8 cellular contexts compared by ENCODE assay signal in genomic region chr14:77140937-77141591, GRCh38. TPM values are rescaled to one million over a fixed set of nuclear protein-coding genes. Genes with fewer than 3 reads are reported as not detected.
DNase-seq lines count a peak whose midpoint lies in the region; ATAC-seq, FAIRE-seq and TF ChIP-seq lines count a peak whose summit lies in the region.

No MANE protein-coding gene starts in this region.

- H2AFZ ChIP-seq in MM.1S (ENCODE audit: low read length): no peak overlapping the region

- H3K4me3 Mint-ChIP-seq in activated CD4-positive, alpha-beta T cell treated with anti-CD3 and anti-CD28 coated beads for 36 hours: no peak overlapping the region
- no peak overlapping the region for H3K4me3 Mint-ChIP-seq in activated CD4-positive, alpha-beta T cell treated with anti-CD3 and anti-CD28 coated beads, Interleukin-2, amount 10 ng/mL, durations not matched to agents 7 days and 5 days

- no peak overlapping the region for H3K27ac Mint-ChIP-seq in activated CD4-positive, alpha-beta T cell treated with anti-CD3 and anti-CD28 coated beads for 36 hours
- no peak overlapping the region for H3K27ac Mint-ChIP-seq in activated CD4-positive, alpha-beta T cell treated with anti-CD3 and anti-CD28 coated beads, Interleukin-2, amount 10 ng/mL, durations not matched to agents 7 days and 5 days

- H3K27ac ChIP-seq in ovary (no peak overlapping the region), MM.1S (ENCODE audit: low read length) (no peak overlapping the region)

- TF ChIP-seq CTCF in fibroblast of the aortic adventitia (IDR thresholded peaks at IDR 0.05; ENCODE audit: insufficient read depth, low read length) (peak; percentile 33), ovary (IDR thresholded peaks at IDR 0.05) (peak in 1 of 3 donors; percentile 26), MM.1S (IDR thresholded peaks at IDR 0.05; ENCODE audit: low read length) (no peak)

- H3K9me2 ChIP-seq in MM.1S (replicated peaks; ENCODE audit: insufficient read depth, low read length): no peaks in the 10 kb centered on the region

- H3K27me3 ChIP-seq in ovary: no peaks in the 10 kb centered on the region
- peaks cover 23% of the 10 kb centered on the region for H3K27me3 ChIP-seq in MM.1S (replicated peaks; ENCODE audit: insufficient read depth, low read length)

- no peak for FAIRE-seq in H54 (lab: Jason Lieb, UNC)

- 0 to 1% (median 0%) methylated on average over 38 to 73 of the region's 73 CpGs for WGBS in ovary, 3 donors

- no peaks in the 10 kb centered on the region for H3K9me3 Mint-ChIP-seq in activated CD4-positive, alpha-beta T cell treated with anti-CD3 and anti-CD28 coated beads for 36 hours (ENCODE audit: low read depth)
- no peaks in the 10 kb centered on the region for H3K9me3 Mint-ChIP-seq in activated CD4-positive, alpha-beta T cell treated with anti-CD3 and anti-CD28 coated beads, Interleukin-2, amount 10 ng/mL, durations not matched to agents 7 days and 5 days

- H3K4me2 ChIP-seq in MM.1S (ENCODE audit: low read depth, low read length): no peak overlapping the region

- no peaks in the 10 kb centered on the region for H3K36me3 Mint-ChIP-seq in activated CD4-positive, alpha-beta T cell treated with anti-CD3 and anti-CD28 coated beads for 36 hours (ENCODE audit: low read depth)
- no peaks in the 10 kb centered on the region for H3K36me3 Mint-ChIP-seq in activated CD4-positive, alpha-beta T cell treated with anti-CD3 and anti-CD28 coated beads, Interleukin-2, amount 10 ng/mL, durations not matched to agents 7 days and 5 days (ENCODE audit: low read depth)

- H3K4me1 ChIP-seq in ovary (ENCODE audit: insufficient read depth): peaks cover 4% of the 10 kb centered on the region
- no peaks in the 10 kb centered on the region for H3K4me1 ChIP-seq in MM.1S (ENCODE audit: low read length)

- no peaks in the 10 kb centered on the region for H3F3A ChIP-seq in MM.1S (ENCODE audit: insufficient read depth, low read length)

- H3K4me3 ChIP-seq in fibroblast of the aortic adventitia (ENCODE audit: low read depth, low read length): peak overlapping the region; percentile 41
- H3K4me3 ChIP-seq in ovary: peak overlapping the region; percentile 19
- H3K4me3 ChIP-seq in MM.1S (ENCODE audit: low read length): no peak overlapping the region

- DNase-seq in activated CD4-positive, alpha-beta T cell treated with anti-CD3 and anti-CD28 coated beads for 36 hours: peak; percentile 40
- no peak for DNase-seq in activated CD4-positive, alpha-beta T cell treated with anti-CD3 and anti-CD28 coated beads, Interleukin-2, amount 10 ng/mL, durations not matched to agents 7 days and 5 days
- DNase-seq in SHP77 (lab: John Stamatoyannopoulos, UW) (peak; percentile 30 to 56), fibroblast of the aortic adventitia (ENCODE audit: low read depth) (no peak), ovary (no peak), cerebellar nuclear complex (lab: John Stamatoyannopoulos, UW) (no peak), H54 (ENCODE audit: insufficient read length, low spot score) (no peak), MM.1S (no peak)

- H3K9ac ChIP-seq in MM.1S (ENCODE audit: low read length): no peak overlapping the region

- POLR2A ChIA-PET in activated CD4-positive, alpha-beta T cell treated with anti-CD3 and anti-CD28 coated beads for 36 hours (lab: Charles Lee): no interaction called here
- POLR2A ChIA-PET in activated CD4-positive, alpha-beta T cell treated with anti-CD3 and anti-CD28 coated beads, Interleukin-2, amount 10 ng/mL, durations not matched to agents 7 days and 5 days (lab: Charles Lee): interaction anchor here (0.6 kb wide), 1 partner anchor 998 kb away, joined by 4 read pairs; no protein-coding TSS in a partner anchor

- no peaks in the 10 kb centered on the region for H3K9me3 ChIP-seq in ovary
- H3K9me3 ChIP-seq in MM.1S (replicated peaks; ENCODE audit: insufficient read depth, low read length): no peaks in the 10 kb centered on the region

- H3K4me1 Mint-ChIP-seq in activated CD4-positive, alpha-beta T cell treated with anti-CD3 and anti-CD28 coated beads for 36 hours: peaks cover 15% of the 10 kb centered on the region
- H3K4me1 Mint-ChIP-seq in activated CD4-positive, alpha-beta T cell treated with anti-CD3 and anti-CD28 coated beads, Interleukin-2, amount 10 ng/mL, durations not matched to agents 7 days and 5 days: peaks cover 16% of the 10 kb centered on the region

- TF ChIP-seq POLR2A in ovary (IDR thresholded peaks at IDR 0.05): no peak
- TF ChIP-seq POLR2A in H54 (IDR thresholded peaks at IDR 0.05; ENCODE audit: low read depth, low read length): no peak

- CTCF ChIA-PET in activated CD4-positive, alpha-beta T cell treated with anti-CD3 and anti-CD28 coated beads for 36 hours (lab: Charles Lee): interaction anchor here (0.5 to 2.3 kb wide), 5 partner anchors 8 to 212 kb away, joined by 3 to 12 read pairs (median 3); no protein-coding TSS in a partner anchor
- CTCF ChIA-PET in activated CD4-positive, alpha-beta T cell treated with anti-CD3 and anti-CD28 coated beads, Interleukin-2, amount 10 ng/mL, durations not matched to agents 7 days and 5 days (lab: Charles Lee): interaction anchor here (0.9 to 1.6 kb wide), 2 partner anchors 13 to 312 kb away, joined by 3 to 5 read pairs; no protein-coding TSS in a partner anchor

- ATAC-seq in activated CD4-positive, alpha-beta T cell treated with anti-CD3 and anti-CD28 coated beads for 36 hours: peak; percentile 27

- no peaks in the 10 kb centered on the region for H4K20me1 ChIP-seq in MM.1S (ENCODE audit: insufficient read depth, low read length)

- TF ChIP-seq EP300 in ovary (IDR thresholded peaks at IDR 0.05): no peak

- intact Hi-C loops in activated CD4-positive, alpha-beta T cell treated with anti-CD3 and anti-CD28 coated beads for 36 hours (cut with DNase I, micrococcal nuclease): no loop called here
- intact Hi-C loops in ovary (cut with DNase I): no loop called here

- H3K27me3 Mint-ChIP-seq in activated CD4-positive, alpha-beta T cell treated with anti-CD3 and anti-CD28 coated beads for 36 hours: peaks cover 67% of the 10 kb centered on the region
- peaks cover 73% of the 10 kb centered on the region for H3K27me3 Mint-ChIP-seq in activated CD4-positive, alpha-beta T cell treated with anti-CD3 and anti-CD28 coated beads, Interleukin-2, amount 10 ng/mL, durations not matched to agents 7 days and 5 days

- H3K79me2 ChIP-seq in MM.1S (ENCODE audit: low read length): no peaks in the 10 kb centered on the region

- H3K36me3 ChIP-seq in ovary (no peaks in the 10 kb centered on the region), MM.1S (replicated peaks; ENCODE audit: insufficient read depth, low read length) (no peaks in the 10 kb centered on the region)

RNA-seq across cellular contexts. Expression of gene ZDHHC22, which starts 0.5 kb away (rescaled TPM):
- not detected for total RNA-seq in activated CD4-positive, alpha-beta T cell treated with anti-CD3 and anti-CD28 coated beads for 36 hours
- total RNA-seq in activated CD4-positive, alpha-beta T cell treated with anti-CD3 and anti-CD28 coated beads, Interleukin-2, amount 10 ng/mL, durations not matched to agents 7 days and 5 days: not detected
- total RNA-seq in fibroblast of the aortic adventitia (ENCODE audit: low replicate concordance) (not detected in 2 replicates), ovary (not detected)
- polyA plus RNA-seq in ovary: under 1 TPM in 1 of 2 donors, not detected in 1; 0.02 TPM

RNA-seq across cellular contexts. Expression of gene TMEM63C, which starts 40.5 kb away (rescaled TPM):
- total RNA-seq in activated CD4-positive, alpha-beta T cell treated with anti-CD3 and anti-CD28 coated beads for 36 hours: 1 to 10 TPM; 1.1 to 1.4 TPM
- under 1 TPM; 0.29 to 0.45 TPM for total RNA-seq in activated CD4-positive, alpha-beta T cell treated with anti-CD3 and anti-CD28 coated beads, Interleukin-2, amount 10 ng/mL, durations not matched to agents 7 days and 5 days
- total RNA-seq in fibroblast of the aortic adventitia (ENCODE audit: low replicate concordance) (1.9 TPM in 1 of 2 replicates, not detected in the other), ovary (under 1 TPM in 6 of 7 donors, not detected in 1; 0.23 to 0.77 (median 0.25) TPM)
- polyA plus RNA-seq in ovary: 1 to 10 TPM in 1 of 2 donors, under 1 TPM in 1; 0.16 to 1.7 TPM

RNA-seq across cellular contexts. Expression of gene CIPC, which starts 43.0 kb away (rescaled TPM):
- total RNA-seq in activated CD4-positive, alpha-beta T cell treated with anti-CD3 and anti-CD28 coated beads for 36 hours: 1 to 10 TPM; 8.6 to 10.0 TPM
- total RNA-seq in activated CD4-positive, alpha-beta T cell treated with anti-CD3 and anti-CD28 coated beads, Interleukin-2, amount 10 ng/mL, durations not matched to agents 7 days and 5 days: 10 to 100 TPM; 14.4 to 15.1 TPM
- total RNA-seq in fibroblast of the aortic adventitia (ENCODE audit: low replicate concordance): 5.2 and 13.9 TPM in 2 replicates
- total RNA-seq in ovary: 10 to 100 TPM; 13.7 to 32.4 (median 22.2) TPM
- polyA plus RNA-seq in ovary: 10 to 100 TPM in 1 of 2 donors, 1 to 10 TPM in 1; 7.0 to 10.4 TPM

Comparison
In these comparisons a context has a peak if more than half of its experiments do, and no peak if none do; other contexts are left out.
1. DNase-seq: peak in activated CD4-positive, alpha-beta T cell treated with anti-CD3 and anti-CD28 coated beads for 36 hours (single experiment) and SHP77 (2 of 2); none in activated CD4-positive, alpha-beta T cell treated with anti-CD3 and anti-CD28 coated beads, Interleukin-2, amount 10 ng/mL, durations not matched to agents 7 days and 5 days (single experiment), fibroblast of the aortic adventitia (single experiment), ovary (0 of 5), cerebellar nuclear complex (0 of 2), H54 (single experiment) and MM.1S (single experiment).